21 cellular contexts compared by ENCODE assay signal in genomic region chr1:178254433-178254832, GRCh38.
A peak's percentile ranks its signal among the peaks of the same experiment; 100 is the strongest.
DNase-seq lines count a peak whose midpoint lies in the region; ATAC-seq and TF ChIP-seq lines count a peak whose summit lies in the region.
"Had no signal": no experiment of that assay in that cellular context is flagged by ENCODE, and none has a peak within 500 bp of the region (broad histone marks: within the 10 kb centered on the region; RNA-seq: fewer than 3 reads in every experiment).

No MANE protein-coding gene starts in this region.

- no peaks in the 10 kb centered on the region for H3K27me3 ChIP-seq in breast epithelium
- H3K27me3 ChIP-seq in endodermal cell (ENCODE audit: control insufficient read depth, insufficient read depth, low read length, poor library complexity, severe bottlenecking): no peaks in the 10 kb centered on the region
- H3K27me3 ChIP-seq in upper lobe of right lung: no peaks in the 10 kb centered on the region

- H3K4me3 ChIP-seq in breast epithelium (no peak overlapping the region), endodermal cell (ENCODE audit: low read length) (peak overlapping the region; percentile 18), fibroblast of the aortic adventitia (ENCODE audit: low read depth, low read length) (no peak overlapping the region), upper lobe of right lung (no peak overlapping the region)
- H3K4me3 ChIP-seq: GM23248 had no signal

- H3K9me3 Mint-ChIP-seq in MCF 10A (ENCODE audit: unreplicated experiment): peaks cover 16% of the 10 kb centered on the region
- peaks cover 5% of the 10 kb centered on the region for H3K9me3 Mint-ChIP-seq in endodermal cell

- ATAC-seq in GM18502 (IDR thresholded peaks at IDR 0.05; ENCODE audit: poor library complexity, unreplicated experiment) (no peak), upper lobe of right lung (no peak)
- ATAC-seq: PC-3 had no signal

- no TSS peak for BruUV-seq in MCF 10A (replicated peaks; lab: Mats Ljungman, UMichigan)

- H3K4me3 Mint-ChIP-seq in MCF 10A (ENCODE audit: unreplicated experiment) (no peak overlapping the region), endodermal cell (no peak overlapping the region)
- H3K4me3 Mint-ChIP-seq: CD14-positive monocyte had no signal

- peaks cover 11% of the 10 kb centered on the region for H3K36me3 Mint-ChIP-seq in MCF 10A (ENCODE audit: insufficient read depth, unreplicated experiment)
- H3K36me3 Mint-ChIP-seq in endodermal cell (ENCODE audit: low read depth): peaks cover 6% of the 10 kb centered on the region

- intact Hi-C loops in MCF 10A (cut with micrococcal nuclease): no loop called here
- intact Hi-C loops in breast epithelium (cut with DNase I; ENCODE audit: low total_unique reads): no loop called here
- intact Hi-C loops in upper lobe of right lung (cut with DNase I): no loop called here

- H3K4me1 Mint-ChIP-seq in MCF 10A (ENCODE audit: insufficient read depth, unreplicated experiment): no peaks in the 10 kb centered on the region
- H3K4me1 Mint-ChIP-seq in endodermal cell: peaks cover 25% of the 10 kb centered on the region
- H3K4me1 Mint-ChIP-seq: CD14-positive monocyte had no signal

- in situ Hi-C loops in GM13976 (cut with MboI; ENCODE audit: low sequenced_read_pairs, unreplicated experiment): no loop called here

- no peak for TF ChIP-seq POLR2A in breast epithelium (IDR thresholded peaks at IDR 0.05)

- TF ChIP-seq CTCF in MCF 10A (IDR thresholded peaks at IDR 0.05; ENCODE audit: unreplicated experiment) (no peak), breast epithelium (IDR thresholded peaks at IDR 0.05) (no peak), endodermal cell (conservative IDR thresholded peaks at IDR 0.05) (no peak), fibroblast of the aortic adventitia (IDR thresholded peaks at IDR 0.05; ENCODE audit: insufficient read depth, low read length) (no peak), GM13976 (IDR thresholded peaks at IDR 0.05; ENCODE audit: borderline replicate concordance, control extremely low read depth, extremely low read depth, insufficient read depth, missing control alignments) (no peak), upper lobe of right lung (IDR thresholded peaks at IDR 0.05) (no peak)

- peak; percentile 31 for DNase-seq in MCF 10A (ENCODE audit: unreplicated experiment)
- DNase-seq in breast epithelium (ENCODE audit: low spot score in 2 of 2): no peak
- DNase-seq in endodermal cell: no peak
- peak; percentile 52 for DNase-seq in fibroblast of the aortic adventitia (ENCODE audit: low read depth)
- DNase-seq in GM13976 (ENCODE audit: low spot score): no peak
- DNase-seq in upper lobe of right lung: no peak
- no peak for DNase-seq in stimulated activated CD4-positive, alpha-beta T cell treated with anti-CD3 and anti-CD28 coated beads, Interleukin-12 subunit alpha, Interleukin-12 subunit beta, amount 100 ng/mL, for 4 hours
- DNase-seq: DMS 273 treated with DMSO at 0.1 percent for 48 hours, DND-41, GM23248, NCI-H1417 treated with DMSO at 0.1 percent for 48 hours, NCI-H1930, NCI-H226, NCI-H526, PC-3, RPMI8226, SHP77 treated with DMSO at 0.1 percent for 48 hours had no signal

- H3K27me3 Mint-ChIP-seq in MCF 10A (ENCODE audit: insufficient read depth, unreplicated experiment) (no peaks in the 10 kb centered on the region), endodermal cell (ENCODE audit: insufficient read depth) (no peaks in the 10 kb centered on the region)

- no peaks in the 10 kb centered on the region for H3K36me3 ChIP-seq in breast epithelium
- no peaks in the 10 kb centered on the region for H3K36me3 ChIP-seq in endodermal cell (ENCODE audit: control insufficient read depth, insufficient read depth, low read length)
- H3K36me3 ChIP-seq in upper lobe of right lung: no peaks in the 10 kb centered on the region

- POLR2A ChIA-PET in MCF 10A (lab: Yijun Ruan, JAX): interaction anchor here (0.6 to 1.4 kb wide), 7 partner anchors 12 to 161 kb away, joined by 3 to 6 read pairs (median 3); no protein-coding TSS in a partner anchor

- H3K9me3 ChIP-seq in breast epithelium (peaks cover 0 to 12% of the 10 kb centered on the region in 2 donors), endodermal cell (ENCODE audit: control insufficient read depth, low read length) (peaks cover 9% of the 10 kb centered on the region), upper lobe of right lung (no peaks in the 10 kb centered on the region)

- H3K4me1 ChIP-seq in breast epithelium: no peaks in the 10 kb centered on the region
- H3K4me1 ChIP-seq in endodermal cell (ENCODE audit: control insufficient read depth, insufficient read depth, low read length): no peaks in the 10 kb centered on the region
- H3K4me1 ChIP-seq in upper lobe of right lung: no peaks in the 10 kb centered on the region

- H3K27ac Mint-ChIP-seq in MCF 10A (ENCODE audit: low read depth, unreplicated experiment): no peak overlapping the region
- H3K27ac Mint-ChIP-seq in endodermal cell: peak overlapping the region; percentile 74
- H3K27ac Mint-ChIP-seq: CD14-positive monocyte had no signal

- CTCF ChIA-PET in MCF 10A (lab: Yijun Ruan, JAX): interaction anchor here (0.8 to 1.7 kb wide), 5 partner anchors 12 to 222 kb away, joined by 3 to 8 read pairs (median 6); no protein-coding TSS in a partner anchor

- H3K9ac ChIP-seq in endodermal cell (ENCODE audit: extremely low read depth, low read length, poor library complexity, severe bottlenecking): no peak overlapping the region
- H3K9ac ChIP-seq: GM23248, KMS-11 had no signal

- H3K27ac ChIP-seq in breast epithelium (no peak overlapping the region), endodermal cell (ENCODE audit: low read depth, low read length) (no peak overlapping the region), upper lobe of right lung (no peak overlapping the region)
- H3K27ac ChIP-seq: 22Rv1, GM23248, KMS-11 had no signal

Comparison
In these comparisons a context has a peak if more than half of its experiments do, and no peak if none do; other contexts are left out.
1. DNase-seq: peak in MCF 10A (single experiment) and fibroblast of the aortic adventitia (single experiment); none in breast epithelium (0 of 2), endodermal cell (single experiment), GM13976 (single experiment), upper lobe of right lung (single experiment) and stimulated activated CD4-positive, alpha-beta T cell treated with anti-CD3 and anti-CD28 coated beads, Interleukin-12 subunit alpha, Interleukin-12 subunit beta, amount 100 ng/mL, for 4 hours (single experiment).